Comparison of ENCODE assay signal across 12 cellular contexts in the genomic region with DNA sequence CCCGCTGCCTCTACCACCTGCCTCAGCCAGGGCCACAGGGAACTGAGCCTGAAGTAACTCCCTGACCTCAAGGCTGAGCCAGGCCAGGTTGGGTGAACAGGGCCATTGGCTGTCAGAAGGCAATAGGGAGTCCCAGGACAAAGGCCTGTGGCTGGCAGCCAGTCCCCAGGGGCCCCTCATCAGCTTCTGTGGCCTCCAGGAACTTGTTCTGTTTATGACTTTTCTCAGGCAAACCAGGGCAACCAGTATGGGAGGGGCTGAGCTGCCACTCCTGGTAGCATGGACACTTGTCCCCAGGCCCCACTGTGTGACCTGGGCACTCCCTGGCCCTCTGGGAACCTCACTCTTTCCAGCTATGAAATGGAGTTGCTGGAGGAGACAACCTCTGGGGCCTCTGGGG. TPM values are rescaled to one million over a fixed set of nuclear protein-coding genes. Genes with fewer than 3 reads are reported as not detected.
A peak's percentile ranks its signal among the peaks of the same experiment; 100 is the strongest.
DNase-seq lines count a peak whose midpoint lies in the region; ATAC-seq and TF ChIP-seq lines count a peak whose summit lies in the region.
"Had no signal": no experiment of that assay in that cellular context is flagged by ENCODE, and none has a peak within 500 bp of the region (broad histone marks: within the 10 kb centered on the region; RNA-seq: fewer than 3 reads in every experiment).

No MANE protein-coding gene starts in this region.

- no peaks in the 10 kb centered on the region for H3K79me2 ChIP-seq in hepatocyte

- H2AFZ ChIP-seq in hepatocyte = no peak overlapping the region

- H3K9me3 ChIP-seq in hepatocyte (ENCODE audit: low read depth) (no peaks in the 10 kb centered on the region), tibial nerve (no peaks in the 10 kb centered on the region)
- H3K9me3 ChIP-seq: ascending aorta, ovary had no signal

- no TSS peak for BruUV-seq in MCF 10A (replicated peaks; lab: Mats Ljungman, UMichigan)

- no peaks in the 10 kb centered on the region for H3K4me1 ChIP-seq in hepatocyte (ENCODE audit: insufficient read depth)
- H3K4me1 ChIP-seq in tibial nerve = peaks cover 0 to 41% (median 7%) of the 10 kb centered on the region in 4 donors
- H3K4me1 ChIP-seq: ascending aorta had no signal

- no peak for TF ChIP-seq EP300 in tibial nerve (IDR thresholded peaks at IDR 0.05)

- no peak for TF ChIP-seq POLR2A in tibial nerve (IDR thresholded peaks at IDR 0.05)

- no peaks in the 10 kb centered on the region for H3K36me3 Mint-ChIP-seq in activated naive CD4-positive, alpha-beta T cell treated with anti-CD3 and anti-CD28 coated beads, Interleukin-2, amount 50 U/mL, for 24 hours
- no peaks in the 10 kb centered on the region for H3K36me3 Mint-ChIP-seq in activated naive CD4-positive, alpha-beta T cell treated with anti-CD3 and anti-CD28 coated beads for 36 hours (ENCODE audit: low read depth)
- H3K36me3 Mint-ChIP-seq in T-cell (no peaks in the 10 kb centered on the region), MCF 10A (ENCODE audit: insufficient read depth, unreplicated experiment) (no peaks in the 10 kb centered on the region)

- no peak overlapping the region for H3K4me2 ChIP-seq in hepatocyte
- H3K4me2 ChIP-seq: KMS-11 had no signal

- H3K27ac ChIP-seq in hepatocyte (no peak overlapping the region), tibial nerve (peak overlapping the region; percentile 64 to 95 (median 84))
- H3K27ac ChIP-seq: ascending aorta, KMS-11, ovary had no signal

- DNase-seq in activated naive CD4-positive, alpha-beta T cell treated with anti-CD3 and anti-CD28 coated beads for 36 hours = no peak
- no peak for DNase-seq in T-cell
- DNase-seq in hepatocyte (ENCODE audit: low spot score) = peak; percentile 73
- no peak for DNase-seq in tibial nerve (ENCODE audit: low spot score in 2 of 2)
- DNase-seq in T-helper 9 cell = no peak
- no peak for DNase-seq in MCF 10A (ENCODE audit: unreplicated experiment)
- no peak for DNase-seq in EL
- DNase-seq: NCI-H2081 treated with DMSO at 0.1 percent for 48 hours, ovary had no signal

- CTCF ChIA-PET in activated naive CD4-positive, alpha-beta T cell treated with anti-CD3 and anti-CD28 coated beads for 36 hours (lab: Charles Lee) = no interaction called here
- CTCF ChIA-PET in T-cell (lab: Charles Lee) = no interaction called here
- CTCF ChIA-PET in MCF 10A (lab: Yijun Ruan, JAX) = no interaction called here

- intact Hi-C loops in activated naive CD4-positive, alpha-beta T cell treated with anti-CD3 and anti-CD28 coated beads for 36 hours (cut with micrococcal nuclease) = no loop called here
- intact Hi-C loops in MCF 10A (cut with micrococcal nuclease) = no loop called here

- H3K36me3 ChIP-seq in hepatocyte (replicated peaks; ENCODE audit: insufficient read depth, low read depth) (no peaks in the 10 kb centered on the region), tibial nerve (peaks cover 0 to 49% (median 0%) of the 10 kb centered on the region in 3 donors)
- H3K36me3 ChIP-seq: ovary had no signal

- H3K9me3 Mint-ChIP-seq in activated naive CD4-positive, alpha-beta T cell treated with anti-CD3 and anti-CD28 coated beads, Interleukin-2, amount 50 U/mL, for 24 hours = no peaks in the 10 kb centered on the region
- H3K9me3 Mint-ChIP-seq in activated naive CD4-positive, alpha-beta T cell treated with anti-CD3 and anti-CD28 coated beads for 36 hours = no peaks in the 10 kb centered on the region
- H3K9me3 Mint-ChIP-seq in T-cell (no peaks in the 10 kb centered on the region), MCF 10A (ENCODE audit: unreplicated experiment) (no peaks in the 10 kb centered on the region)

- peaks cover 82% of the 10 kb centered on the region for H3K4me1 Mint-ChIP-seq in activated naive CD4-positive, alpha-beta T cell treated with anti-CD3 and anti-CD28 coated beads, Interleukin-2, amount 50 U/mL, for 24 hours
- H3K4me1 Mint-ChIP-seq in activated naive CD4-positive, alpha-beta T cell treated with anti-CD3 and anti-CD28 coated beads for 36 hours (ENCODE audit: low read depth) = peaks cover 79% of the 10 kb centered on the region
- H3K4me1 Mint-ChIP-seq in T-cell (peaks cover 80 to 86% (median 83%) of the 10 kb centered on the region in 3 donors), MCF 10A (ENCODE audit: insufficient read depth, unreplicated experiment) (no peaks in the 10 kb centered on the region)

- H3K4me3 ChIP-seq in hepatocyte = no peak overlapping the region
- no peak overlapping the region for H3K4me3 ChIP-seq in tibial nerve
- H3K4me3 ChIP-seq: ascending aorta, ovary had no signal

- POLR2A ChIA-PET in T-cell (lab: Charles Lee) = interaction anchor here in 1 of 2 donors (0.6 kb wide), 1 partner anchor 181 kb away, joined by 12 read pairs; no protein-coding TSS in a partner anchor
- POLR2A ChIA-PET in MCF 10A (lab: Yijun Ruan, JAX) = no interaction called here

- no peak overlapping the region for H3K4me3 Mint-ChIP-seq in activated naive CD4-positive, alpha-beta T cell treated with anti-CD3 and anti-CD28 coated beads, Interleukin-2, amount 50 U/mL, for 24 hours
- H3K4me3 Mint-ChIP-seq in activated naive CD4-positive, alpha-beta T cell treated with anti-CD3 and anti-CD28 coated beads for 36 hours = no peak overlapping the region
- H3K4me3 Mint-ChIP-seq in T-cell (peak overlapping the region in 2 of 3 donors; percentile 21 to 62), MCF 10A (ENCODE audit: unreplicated experiment) (no peak overlapping the region)

- H3K27me3 Mint-ChIP-seq in activated naive CD4-positive, alpha-beta T cell treated with anti-CD3 and anti-CD28 coated beads, Interleukin-2, amount 50 U/mL, for 24 hours = no peaks in the 10 kb centered on the region
- H3K27me3 Mint-ChIP-seq in activated naive CD4-positive, alpha-beta T cell treated with anti-CD3 and anti-CD28 coated beads for 36 hours (ENCODE audit: low read depth) = no peaks in the 10 kb centered on the region
- H3K27me3 Mint-ChIP-seq in T-cell (no peaks in the 10 kb centered on the region), MCF 10A (ENCODE audit: insufficient read depth, unreplicated experiment) (no peaks in the 10 kb centered on the region)

- WGBS in hepatocyte (ENCODE audit: low lambda C conversion rate, missing lambda C conversion rate) = 89% methylated on average over 1 of the region's 1 CpG
- no CpG with 5 or more reads among the region's 1 CpG for WGBS in tibial nerve, 2 donors

- no peaks in the 10 kb centered on the region for H3K9me2 ChIP-seq in hepatocyte (replicated peaks; ENCODE audit: insufficient read depth)

- peak overlapping the region; percentile 91 for H3K27ac Mint-ChIP-seq in activated naive CD4-positive, alpha-beta T cell treated with anti-CD3 and anti-CD28 coated beads, Interleukin-2, amount 50 U/mL, for 24 hours
- no peak overlapping the region for H3K27ac Mint-ChIP-seq in activated naive CD4-positive, alpha-beta T cell treated with anti-CD3 and anti-CD28 coated beads for 36 hours
- peak overlapping the region; percentile 94 to 99 for H3K27ac Mint-ChIP-seq in T-cell
- H3K27ac Mint-ChIP-seq in MCF 10A (ENCODE audit: low read depth, unreplicated experiment) = no peak overlapping the region

- H3K27me3 ChIP-seq in hepatocyte = no peaks in the 10 kb centered on the region
- no peaks in the 10 kb centered on the region for H3K27me3 ChIP-seq in tibial nerve
- H3K27me3 ChIP-seq: ascending aorta, ovary had no signal

- ATAC-seq in T-cell (replicated peaks in 1 of 4) = no peak

- no peaks in the 10 kb centered on the region for H4K20me1 ChIP-seq in hepatocyte (ENCODE audit: insufficient read depth, poor library complexity, severe bottlenecking)

- TF ChIP-seq CTCF in hepatocyte (IDR thresholded peaks at IDR 0.05; ENCODE audit: poor library complexity) = no peak
- TF ChIP-seq CTCF in tibial nerve (IDR thresholded peaks at IDR 0.05) = no peak
- TF ChIP-seq CTCF in MCF 10A (IDR thresholded peaks at IDR 0.05; ENCODE audit: unreplicated experiment) = no peak

RNA-seq across cellular contexts. Expression of gene CPNE2, which starts 40.1 kb away (rescaled TPM):
- 1 to 10 TPM; 5.1 TPM for total RNA-seq in activated naive CD4-positive, alpha-beta T cell treated with anti-CD3 and anti-CD28 coated beads for 36 hours
- 1 to 10 TPM; 5.5 to 9.3 (median 6.1) TPM for total RNA-seq in T-cell
- 13.2 and 15.6 TPM in 2 replicates for total RNA-seq in hepatocyte
- polyA plus RNA-seq in hepatocyte = 20.6 and 22.3 TPM in 2 replicates
- 10 to 100 TPM; 32.7 to 58.8 (median 46.0) TPM for total RNA-seq in tibial nerve
- total RNA-seq in MCF 10A (2022) = 6.7 and 9.6 TPM in 2 replicates

RNA-seq across cellular contexts. Expression of gene PSME3IP1, which starts 53.4 kb away (rescaled TPM):
- total RNA-seq in activated naive CD4-positive, alpha-beta T cell treated with anti-CD3 and anti-CD28 coated beads for 36 hours = 100 to 1,000 TPM; 106 to 110 TPM
- total RNA-seq in T-cell (100 to 1,000 TPM; 132 to 145 (median 144) TPM), hepatocyte (73.2 and 79.7 TPM in 2 replicates), tibial nerve (100 to 1,000 TPM in 1 of 4 donors, 10 to 100 TPM in 3; 58.4 to 100 (median 69.7) TPM), MCF 10A (2022) (100 and 107 TPM in 2 replicates)
- polyA plus RNA-seq in hepatocyte = 62.6 and 64.2 TPM in 2 replicates

RNA-seq across cellular contexts. Expression of gene RSPRY1, which starts 53.7 kb away (rescaled TPM):
- total RNA-seq in activated naive CD4-positive, alpha-beta T cell treated with anti-CD3 and anti-CD28 coated beads for 36 hours = 10 to 100 TPM; 25.7 to 28.7 TPM
- total RNA-seq in T-cell = 10 to 100 TPM; 25.0 to 32.0 (median 28.2) TPM
- total RNA-seq in hepatocyte = 52.7 and 57.5 TPM in 2 replicates
- polyA plus RNA-seq in hepatocyte = 42.3 and 52.7 TPM in 2 replicates
- total RNA-seq in tibial nerve = 10 to 100 TPM; 20.4 to 28.5 (median 24.6) TPM
- 55.9 and 62.0 TPM in 2 replicates for total RNA-seq in MCF 10A (2022)

Comparison
In these comparisons a context has a peak if more than half of its experiments do, and no peak if none do; other contexts are left out.
1. H3K27ac Mint-ChIP-seq: peak in activated naive CD4-positive, alpha-beta T cell treated with anti-CD3 and anti-CD28 coated beads, Interleukin-2, amount 50 U/mL, for 24 hours (single experiment) and T-cell (2 of 2); none in activated naive CD4-positive, alpha-beta T cell treated with anti-CD3 and anti-CD28 coated beads for 36 hours (single experiment) and MCF 10A (single experiment).
2. H3K4me3 Mint-ChIP-seq: peak in T-cell (2 of 3); none in activated naive CD4-positive, alpha-beta T cell treated with anti-CD3 and anti-CD28 coated beads, Interleukin-2, amount 50 U/mL, for 24 hours (single experiment), activated naive CD4-positive, alpha-beta T cell treated with anti-CD3 and anti-CD28 coated beads for 36 hours (single experiment) and MCF 10A (single experiment).